In the genomic region with DNA sequence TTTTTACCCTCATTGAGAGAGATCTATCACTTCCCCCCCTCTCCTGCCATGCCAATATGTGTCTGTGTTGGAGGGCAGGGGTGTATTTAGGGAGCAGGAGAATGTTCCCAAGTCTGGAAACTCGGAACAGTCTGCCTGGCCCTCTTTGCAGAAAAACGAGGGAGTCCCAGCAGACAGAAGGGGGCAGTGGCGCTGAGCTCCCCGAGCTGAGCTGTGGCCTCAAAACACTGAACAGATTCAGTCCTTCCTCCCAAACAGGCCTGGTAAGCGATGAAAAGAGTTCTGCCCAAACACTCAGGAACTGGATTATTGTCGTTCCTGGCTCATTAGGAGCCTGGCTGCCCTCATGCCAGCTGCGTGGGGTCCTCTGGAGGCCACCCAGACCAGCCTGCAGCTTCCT, we compare ENCODE assay signal across 13 cellular contexts. TPM values are rescaled to one million over a fixed set of nuclear protein-coding genes. Genes with fewer than 3 reads are reported as not detected.
DNase-seq lines count a peak whose midpoint lies in the region; ATAC-seq and TF ChIP-seq lines count a peak whose summit lies in the region.
"Had no signal": no experiment of that assay in that cellular context is flagged by ENCODE, and none has a peak within 500 bp of the region (broad histone marks: within the 10 kb centered on the region; RNA-seq: fewer than 3 reads in every experiment).

No MANE protein-coding gene starts in this region.

- H3K9me3 Mint-ChIP-seq in progenitor cell of endocrine pancreas (ENCODE audit: low read depth) = no peaks in the 10 kb centered on the region
- no peaks in the 10 kb centered on the region for H3K9me3 Mint-ChIP-seq in activated CD8-positive, alpha-beta T cell treated with anti-CD3 and anti-CD28 coated beads, Interleukin-2, amount 10 ng/mL, durations not matched to agents 7 days and 5 days (ENCODE audit: insufficient read depth)
- no peaks in the 10 kb centered on the region for H3K9me3 Mint-ChIP-seq in activated naive CD4-positive, alpha-beta T cell treated with anti-CD3 and anti-CD28 coated beads, Interleukin-2, amount 50 U/mL, for 72 hours

- H3K27me3 ChIP-seq in SJCRH30 = no peaks in the 10 kb centered on the region

- H3K4me1 ChIP-seq in SJCRH30 = peaks cover 18% of the 10 kb centered on the region
- H3K4me1 ChIP-seq: esophagus muscularis mucosa had no signal

- peak overlapping the region; percentile 18; the same call in 1 of the 2 replicates for H3K27ac ChIP-seq in SJCRH30
- H3K27ac ChIP-seq: esophagus muscularis mucosa had no signal

- DNase-seq in GM12864 (ENCODE audit: low read depth) = no peak
- DNase-seq in SJCRH30 = peak; percentile 25 to 54
- peak; percentile 10 for DNase-seq in globus pallidus (ENCODE audit: low spot score)
- DNase-seq in progenitor cell of endocrine pancreas (ENCODE audit: low spot score, unreplicated experiment) = no peak
- no peak for DNase-seq in activated CD4-positive, CD25-positive, alpha-beta regulatory T cell (lab: John Stamatoyannopoulos, UW)
- DNase-seq in activated CD8-positive, alpha-beta T cell treated with anti-CD3 and anti-CD28 coated beads, Interleukin-2, amount 10 ng/mL, durations not matched to agents 7 days and 5 days = no peak
- no peak for DNase-seq in activated naive CD4-positive, alpha-beta T cell treated with anti-CD3 and anti-CD28 coated beads, Interleukin-2, amount 50 U/mL, for 72 hours (ENCODE audit: low spot score in 2 of 2)
- DNase-seq: activated CD4-positive, alpha-beta T cell treated with anti-CD3 and anti-CD28 coated beads, Interleukin-2, amount 50 U/mL, for 1 hour; GDM1; NCI-H1930; SHP77 had no signal

- no peaks in the 10 kb centered on the region for H3K9me3 ChIP-seq in SJCRH30 (replicated peaks)
- H3K9me3 ChIP-seq: esophagus muscularis mucosa had no signal

- H3K27ac Mint-ChIP-seq in progenitor cell of endocrine pancreas = peak overlapping the region; percentile 60
- no peak overlapping the region for H3K27ac Mint-ChIP-seq in activated CD8-positive, alpha-beta T cell treated with anti-CD3 and anti-CD28 coated beads, Interleukin-2, amount 10 ng/mL, durations not matched to agents 7 days and 5 days
- H3K27ac Mint-ChIP-seq in activated naive CD4-positive, alpha-beta T cell treated with anti-CD3 and anti-CD28 coated beads, Interleukin-2, amount 50 U/mL, for 72 hours = no peak overlapping the region

- peaks cover 49% of the 10 kb centered on the region for H3K4me1 Mint-ChIP-seq in progenitor cell of endocrine pancreas (ENCODE audit: low read depth)
- H3K4me1 Mint-ChIP-seq in activated CD8-positive, alpha-beta T cell treated with anti-CD3 and anti-CD28 coated beads, Interleukin-2, amount 10 ng/mL, durations not matched to agents 7 days and 5 days (ENCODE audit: low read depth) = no peaks in the 10 kb centered on the region

- peak; percentile 42 for TF ChIP-seq CTCF in GM12864 (IDR thresholded peaks at IDR 0.05; ENCODE audit: low read depth, low read length, missing control alignments)
- TF ChIP-seq CTCF in progenitor cell of endocrine pancreas (IDR thresholded peaks at IDR 0.05; ENCODE audit: unreplicated experiment) = peak; percentile 30

- POLR2A ChIA-PET in activated CD8-positive, alpha-beta T cell treated with anti-CD3 and anti-CD28 coated beads, Interleukin-2, amount 10 ng/mL, durations not matched to agents 7 days and 5 days (lab: Charles Lee) = no interaction called here

- H3K36me3 Mint-ChIP-seq in progenitor cell of endocrine pancreas (ENCODE audit: insufficient read depth) = no peaks in the 10 kb centered on the region
- no peaks in the 10 kb centered on the region for H3K36me3 Mint-ChIP-seq in activated CD8-positive, alpha-beta T cell treated with anti-CD3 and anti-CD28 coated beads, Interleukin-2, amount 10 ng/mL, durations not matched to agents 7 days and 5 days (ENCODE audit: low read depth)
- H3K36me3 Mint-ChIP-seq in activated naive CD4-positive, alpha-beta T cell treated with anti-CD3 and anti-CD28 coated beads, Interleukin-2, amount 50 U/mL, for 72 hours = no peaks in the 10 kb centered on the region

- CTCF ChIA-PET in activated CD8-positive, alpha-beta T cell treated with anti-CD3 and anti-CD28 coated beads, Interleukin-2, amount 10 ng/mL, durations not matched to agents 7 days and 5 days (lab: Charles Lee) = no interaction called here

- no peak for ATAC-seq in GM19395 (IDR thresholded peaks at IDR 0.05; ENCODE audit: unreplicated experiment)
- ATAC-seq in activated CD8-positive, alpha-beta T cell treated with anti-CD3 and anti-CD28 coated beads, Interleukin-2, amount 10 ng/mL, durations not matched to agents 7 days and 5 days = no peak
- no peak for ATAC-seq in activated naive CD4-positive, alpha-beta T cell treated with anti-CD3 and anti-CD28 coated beads, Interleukin-2, amount 50 U/mL, for 72 hours

- no peak overlapping the region for H3K4me3 ChIP-seq in GM12864 (ENCODE audit: low read depth, low read length)
- H3K4me3 ChIP-seq in SJCRH30 = no peak overlapping the region
- H3K4me3 ChIP-seq: esophagus muscularis mucosa had no signal

- H3K27me3 Mint-ChIP-seq in progenitor cell of endocrine pancreas = no peaks in the 10 kb centered on the region
- peaks cover 2% of the 10 kb centered on the region for H3K27me3 Mint-ChIP-seq in activated CD8-positive, alpha-beta T cell treated with anti-CD3 and anti-CD28 coated beads, Interleukin-2, amount 10 ng/mL, durations not matched to agents 7 days and 5 days (ENCODE audit: low read depth)

- no peak overlapping the region for H3K4me3 Mint-ChIP-seq in progenitor cell of endocrine pancreas (ENCODE audit: low read depth)
- H3K4me3 Mint-ChIP-seq in activated CD8-positive, alpha-beta T cell treated with anti-CD3 and anti-CD28 coated beads, Interleukin-2, amount 10 ng/mL, durations not matched to agents 7 days and 5 days = no peak overlapping the region

- H3K36me3 ChIP-seq in SJCRH30 = no peaks in the 10 kb centered on the region
- H3K36me3 ChIP-seq: esophagus muscularis mucosa had no signal

RNA-seq across cellular contexts. Expression of gene CLDN14, which starts 1.0 kb away (rescaled TPM):
- total RNA-seq in SJCRH30 (2014; rRNA removed; shearing (Covaris generic)) = not detected in 2 replicates
- total RNA-seq in progenitor cell of endocrine pancreas = not detected in 2 replicates
- total RNA-seq in activated CD8-positive, alpha-beta T cell treated with anti-CD3 and anti-CD28 coated beads, Interleukin-2, amount 10 ng/mL, durations not matched to agents 7 days and 5 days = not detected
- not detected for total RNA-seq in activated naive CD4-positive, alpha-beta T cell treated with anti-CD3 and anti-CD28 coated beads, Interleukin-2, amount 50 U/mL, for 72 hours
- total RNA-seq: esophagus muscularis mucosa had no signal

Comparison
In these comparisons a context has a peak if more than half of its experiments do, and no peak if none do; other contexts are left out.
1. DNase-seq: peak in SJCRH30 (2 of 2) and globus pallidus (single experiment); none in GM12864 (single experiment), progenitor cell of endocrine pancreas (single experiment), activated CD4-positive, CD25-positive, alpha-beta regulatory T cell (0 of 4), activated CD8-positive, alpha-beta T cell treated with anti-CD3 and anti-CD28 coated beads, Interleukin-2, amount 10 ng/mL, durations not matched to agents 7 days and 5 days (single experiment) and activated naive CD4-positive, alpha-beta T cell treated with anti-CD3 and anti-CD28 coated beads, Interleukin-2, amount 50 U/mL, for 72 hours (0 of 2).